Comparison of ENCODE assay signal across 8 cellular contexts in genomic region chr2:169827272-169828140, GRCh38. TPM values are rescaled to one million over a fixed set of nuclear protein-coding genes. Genes with fewer than 3 reads are reported as not detected.
DNase-seq lines count a peak whose midpoint lies in the region; ATAC-seq lines count a peak whose summit lies in the region.

TSS of gene UBR3 (plus strand) at chr2:169827454. CDS start at chr2:169827508, 54 bp downstream.

- peak within 1 kb of the TSS; percentile 67 for H3K27ac ChIP-seq in CD4-positive, alpha-beta memory T cell (ENCODE audit: low read depth, low read length)

- peaks cover 58% of the 10 kb centered on the region for H3K4me1 ChIP-seq in CD4-positive, alpha-beta memory T cell (ENCODE audit: insufficient read depth, low read length)

- H3K9me3 ChIP-seq in CD4-positive, alpha-beta memory T cell (ENCODE audit: control insufficient read depth in 1 of 2, low read length in 2 of 2) = no peaks in the 10 kb centered on the region

- peaks cover 8 to 25% of the 10 kb centered on the region in 2 donors for H3K36me3 Mint-ChIP-seq in CD4-positive, alpha-beta memory T cell

- peak; percentile 87 to 89 (median 89) for DNase-seq in CD4-positive, alpha-beta memory T cell
- DNase-seq in NK-92 (lab: John Stamatoyannopoulos, UW; ENCODE audit: unreplicated experiment) (peak; percentile 32), lung microvascular endothelial cell (ENCODE audit: low read depth in 2 of 2) (peak; percentile 94 to 96)
- peak; percentile 94 for DNase-seq in activated CD8-positive, alpha-beta memory T cell treated with anti-CD3 and anti-CD28 coated beads for 24 hours
- peak; percentile 88 for DNase-seq in effector CD4-positive, alpha-beta T cell
- peak; percentile 81 to 85 (median 83) for DNase-seq in stimulated activated CD4-positive, alpha-beta T cell treated with anti-CD3 and anti-CD28 coated beads, TNF-alpha, amount 100 ng/mL, for 4 hours (ENCODE audit: low read depth in 3 of 3)

- no peaks in the 10 kb centered on the region for H3K27me3 ChIP-seq in CD4-positive, alpha-beta memory T cell (ENCODE audit: insufficient read depth, low read length)

- CTCF ChIA-PET in CD4-positive, alpha-beta memory T cell (lab: Charles Lee; ENCODE audit: partially characterized antibody) = interaction anchor here (0.6 to 1.6 kb wide), 9 partner anchors 9 to 1101 kb away, joined by 3 to 6 read pairs (median 3); partner anchors contain the start of gene GORASP2

- POLR2A ChIA-PET in CD4-positive, alpha-beta memory T cell (lab: Charles Lee; ENCODE audit: partially characterized antibody) = interaction anchor here (0.6 to 2.4 kb wide), 11 partner anchors 9 to 1860 kb away, joined by 3 to 33 read pairs (median 4); partner anchors contain the start of genes CFAP210, DYNC1I2, PHOSPHO2 and PPIG

- H3K4me1 Mint-ChIP-seq in CD4-positive, alpha-beta memory T cell = peaks cover 37 to 72% (median 55%) of the 10 kb centered on the region in 4 donors

- H3K27ac Mint-ChIP-seq in CD4-positive, alpha-beta memory T cell = peak within 1 kb of the TSS; percentile 88 to 96 (median 94)

- ATAC-seq in GM19452 (IDR thresholded peaks at IDR 0.05; ENCODE audit: unreplicated experiment) (peak; percentile 77), HG03575 (IDR thresholded peaks at IDR 0.05; ENCODE audit: extremely low read depth, insufficient number of reproducible peaks, low FRiP score, unreplicated experiment) (peak; percentile 35)

- peak within 1 kb of the TSS; percentile 89 to 100 (median 96) for H3K4me3 Mint-ChIP-seq in CD4-positive, alpha-beta memory T cell

- intact Hi-C loops in CD4-positive, alpha-beta memory T cell (cut with micrococcal nuclease) = loop anchor here (1.0 to 5.0 kb wide), 3 partner anchors 45 to 254 kb away; partner anchors contain the start of genes CFAP210, FASTKD1 and PHOSPHO2

- peak within 1 kb of the TSS; percentile 57 to 70 for H3K4me3 ChIP-seq in CD4-positive, alpha-beta memory T cell (ENCODE audit: low read length in 2 of 2)

- no peaks in the 10 kb centered on the region for H3K27me3 Mint-ChIP-seq in CD4-positive, alpha-beta memory T cell

- H3K9me3 Mint-ChIP-seq in CD4-positive, alpha-beta memory T cell = no peaks in the 10 kb centered on the region

- H3K36me3 ChIP-seq in CD4-positive, alpha-beta memory T cell (ENCODE audit: insufficient read depth, low read length) = no peaks in the 10 kb centered on the region

RNA-seq across cellular contexts. Expression of gene UBR3, which starts in this region (rescaled TPM):
- total RNA-seq in CD4-positive, alpha-beta memory T cell = 10 to 100 TPM; 42.2 to 43.5 TPM
- polyA plus RNA-seq in CD4-positive, alpha-beta memory T cell = 10 to 100 TPM in 1 of 2 donors, 1 to 10 TPM in 1; 4.3 to 13.1 TPM
- 34.0 and 109 TPM in 2 replicates for total RNA-seq in lung microvascular endothelial cell

Comparison
In these comparisons a context has a peak if more than half of its experiments do, and no peak if none do; other contexts are left out.
1. Peak in every context shown above with its lines: DNase-seq, ATAC-seq, H3K4me3 ChIP-seq and H3K27ac ChIP-seq.
2. DNase-seq: peak in every context shown above with its lines; median percentile 95 in lung microvascular endothelial cell; 94 in activated CD8-positive, alpha-beta memory T cell treated with anti-CD3 and anti-CD28 coated beads for 24 hours; 89 in CD4-positive, alpha-beta memory T cell; 88 in effector CD4-positive, alpha-beta T cell; 83 in stimulated activated CD4-positive, alpha-beta T cell treated with anti-CD3 and anti-CD28 coated beads, TNF-alpha, amount 100 ng/mL, for 4 hours; 32 in NK-92.